Comparison of ENCODE assay signal across 28 cellular contexts in genomic region chr17:7178973-7179316, GRCh38.
"Had no signal": no experiment of that assay in that cellular context is flagged by ENCODE, and none has a peak within 500 bp of the region (broad histone marks: within the 10 kb centered on the region; RNA-seq: fewer than 3 reads in every experiment).

No MANE protein-coding gene starts in this region.

- H3K4me3 ChIP-seq: heart left ventricle, lower lobe of right lung, pancreas, psoas muscle, suprapubic skin, tibial artery, upper lobe of right lung had no signal

- H3K9me3 Mint-ChIP-seq: activated T-helper 1 cell treated with anti-CD3 and anti-CD28 coated beads, Interleukin-12 subunit alpha, Interleukin-12 subunit beta, Interleukin-2, Interleukin-4 antibody, amounts not matched to agents 30 ng/mL and 10 ng/mL and 1 ng/mL, durations not matched to agents 14 hours and 24 hours and 36 hours; endodermal cell; natural killer cell had no signal

- DNase-seq: activated CD4-positive, alpha-beta T cell treated with anti-CD3 and anti-CD28 coated beads for 48 hours; activated CD4-positive, alpha-beta T cell treated with anti-CD3 and anti-CD28 coated beads, Interleukin-2, amount 50 U/mL, for 48 hours; activated CD8-positive, alpha-beta memory T cell treated with anti-CD3 and anti-CD28 coated beads for 24 hours; activated gamma-delta T cell treated with Interleukin-2 at 50 U/mL for 16 hours; activated naive CD4-positive, alpha-beta T cell treated with anti-CD3 and anti-CD28 coated beads, Interleukin-2, amount 50 U/mL, for 16 hours; activated T-cell treated with anti-CD3 and anti-CD28 coated beads, Interleukin-2, amount 50 U/mL, for 1 hour; amniotic stem cell; brain microvascular endothelial cell; foreskin fibroblast; heart left ventricle; kidney glomerular epithelial cell; lower lobe of right lung; mesenchymal stem cell; natural killer cell; psoas muscle; stimulated activated CD4-positive, alpha-beta T cell treated with anti-CD3 and anti-CD28 coated beads, Interleukin-15, amount 100 ng/mL, for 24 hours; stimulated activated CD4-positive, alpha-beta T cell treated with anti-CD3 and anti-CD28 coated beads, Interleukin-2, amount 100 ng/mL, for 24 hours; stimulated activated naive CD4-positive, alpha-beta T cell; T-helper 1 cell; upper lobe of right lung had no signal

- H3K36me3 Mint-ChIP-seq: natural killer cell had no signal

- FAIRE-seq: astrocyte, pancreas had no signal

- H3K36me3 ChIP-seq: brain microvascular endothelial cell, heart left ventricle, lower lobe of right lung, pancreas, suprapubic skin, tibial artery, upper lobe of right lung had no signal

- H3K4me3 Mint-ChIP-seq: endodermal cell, natural killer cell had no signal

- H3K27ac ChIP-seq: brain microvascular endothelial cell, heart left ventricle, lower lobe of right lung, pancreas, psoas muscle, suprapubic skin, tibial artery, upper lobe of right lung, VCaP had no signal

- H3K9me3 ChIP-seq: heart left ventricle, lower lobe of right lung, pancreas, psoas muscle, suprapubic skin, tibial artery, upper lobe of right lung had no signal

- H3K27ac Mint-ChIP-seq: activated T-helper 1 cell treated with anti-CD3 and anti-CD28 coated beads, Interleukin-12 subunit alpha, Interleukin-12 subunit beta, Interleukin-2, Interleukin-4 antibody, amounts not matched to agents 30 ng/mL and 10 ng/mL and 1 ng/mL, durations not matched to agents 14 hours and 24 hours and 36 hours; natural killer cell had no signal

- H3K27me3 ChIP-seq: brain microvascular endothelial cell, pancreas, upper lobe of right lung had no signal

- ATAC-seq: esophagus mucosa, natural killer cell, upper lobe of right lung had no signal
